In the genomic region with DNA sequence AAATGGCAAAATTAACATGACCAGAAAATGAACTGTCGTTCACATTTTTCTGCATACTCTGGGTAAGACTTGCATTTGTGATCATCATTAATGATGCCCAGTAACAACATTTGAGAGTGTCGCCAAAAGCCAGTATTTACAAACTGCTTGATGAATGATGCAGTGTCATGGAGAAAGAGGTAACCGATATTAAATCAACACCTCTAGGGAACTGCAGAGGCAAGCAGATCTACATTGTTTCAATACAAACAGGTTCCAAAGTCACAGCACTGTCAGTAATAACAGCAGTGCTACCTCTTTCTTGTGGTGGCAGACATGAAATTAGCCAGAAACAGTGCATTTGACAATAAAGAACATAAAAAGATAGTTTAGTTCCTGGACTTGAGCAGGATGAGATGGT, we compare ENCODE assay signal across 12 cellular contexts.
"Had no signal": no experiment of that assay in that cellular context is flagged by ENCODE, and none has a peak within 500 bp of the region (broad histone marks: within the 10 kb centered on the region; RNA-seq: fewer than 3 reads in every experiment).

No MANE protein-coding gene starts in this region.

- DNase-seq: activated B cell treated with CpG ODN at 0.5 μM for 24 hours; activated CD4-positive, alpha-beta T cell treated with anti-CD3 and anti-CD28 coated beads, Interleukin-2, amount 10 ng/mL, durations not matched to agents 7 days and 5 days; activated gamma-delta T cell treated with Interleukin-2 at 50 U/mL for 16 hours; activated naive CD8-positive, alpha-beta T cell treated with anti-CD3 and anti-CD28 coated beads, Interleukin-2, amount 10 ng/mL, durations not matched to agents 7 days and 5 days; effector memory CD4-positive, alpha-beta T cell; foreskin fibroblast; hippocampal formation; nucleus accumbens; posterior cingulate gyrus; retina; stimulated activated CD4-positive, alpha-beta T cell treated with anti-CD3 and anti-CD28 coated beads, Interleukin-12 subunit alpha, Interleukin-12 subunit beta, amount 100 ng/mL, for 4 hours; thyroid gland had no signal
